In genomic region chr18:24421831-24422230, GRCh38 we compare ENCODE assay signal across 1 cellular context.
TF ChIP-seq lines count a peak whose summit lies in the region.

No MANE protein-coding gene starts in this region.

TF ChIP-seq in GM23338, 12 proteins besides CTCF, POLR2A, EP300 and RAD21 (continued from another document):
- no peak for TF ChIP-seq NANOG (IDR thresholded peaks at IDR 0.05; ENCODE audit: borderline replicate concordance)
- TF ChIP-seq JUNB (IDR thresholded peaks at IDR 0.05; ENCODE audit: unreplicated experiment): no peak
- TF ChIP-seq ZNF331 (CRISPR knock-in tag; IDR thresholded peaks at IDR 0.05; ENCODE audit: low read depth): no peak
TF ChIP-seq in GM23338: peak in this region for 0.
